Comparison of ENCODE assay signal across 28 cellular contexts in the genomic region with DNA sequence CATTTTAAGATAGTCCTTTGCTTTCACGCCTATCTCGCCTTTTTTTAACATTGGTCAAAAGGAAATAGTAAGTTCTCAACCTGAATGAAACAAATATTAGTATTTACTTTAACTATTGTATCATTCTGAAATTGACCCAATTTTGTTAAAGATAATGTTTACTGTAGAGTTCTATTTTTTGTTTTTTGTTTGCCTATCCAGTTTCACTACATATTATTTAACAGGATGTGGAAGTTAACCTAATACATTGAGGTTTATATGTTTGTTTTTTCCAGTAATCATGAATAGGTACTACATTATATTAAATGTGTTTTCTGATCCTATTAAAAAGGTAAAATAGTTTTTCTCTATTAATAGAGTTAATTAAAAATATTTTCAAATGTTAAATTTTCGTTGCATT. TPM values are rescaled to one million over a fixed set of nuclear protein-coding genes. Genes with fewer than 3 reads are reported as not detected.
"Had no signal": no experiment of that assay in that cellular context is flagged by ENCODE, and none has a peak within 500 bp of the region (broad histone marks: within the 10 kb centered on the region; RNA-seq: fewer than 3 reads in every experiment).

No MANE protein-coding gene starts in this region.

- H3K4me1 ChIP-seq: esophagus muscularis mucosa, gastrocnemius medialis, right lobe of liver, stomach, suprapubic skin, tibial nerve had no signal

- DNase-seq: activated CD4-positive, alpha-beta T cell treated with anti-CD3 and anti-CD28 coated beads, Interleukin-2, amount 10 ng/mL, durations not matched to agents 24 days and 14 days; activated CD8-positive, alpha-beta T cell treated with anti-CD3 and anti-CD28 coated beads, Interleukin-2, amount 10 ng/mL, durations not matched to agents 7 days and 5 days; activated gamma-delta T cell treated with Interleukin-2 at 50 U/mL for 16 hours; aorta; central memory CD4-positive, alpha-beta T cell; effector memory CD8-positive, alpha-beta T cell; gastrocnemius medialis; hippocampal formation; left cardiac atrium; mesenchymal stem cell; mucosa of descending colon; naive B cell; occipital lobe; posterior cingulate gyrus; right lobe of liver; small intestine; stimulated activated CD4-positive, alpha-beta T cell treated with anti-CD3 and anti-CD28 coated beads, Interleukin-2, amount 100 ng/mL, for 24 hours; stomach; T-helper 17 cell had no signal

- H3K36me3 ChIP-seq: esophagus muscularis mucosa, gastrocnemius medialis, right lobe of liver, suprapubic skin, tibial nerve had no signal

- H3K27me3 ChIP-seq: esophagus muscularis mucosa, gastrocnemius medialis, right lobe of liver, stomach, suprapubic skin, tibial nerve had no signal

- ATAC-seq: activated CD8-positive, alpha-beta T cell treated with anti-CD3 and anti-CD28 coated beads, Interleukin-2, amount 10 ng/mL, durations not matched to agents 7 days and 5 days; effector memory CD8-positive, alpha-beta T cell; gastrocnemius medialis; left cardiac atrium; mucosa of descending colon; right lobe of liver; stimulated activated effector memory CD8-positive, alpha-beta T cell treated with anti-CD3 and anti-CD28 coated beads, Interleukin-12 subunit alpha, Interleukin-12 subunit beta, amount 100 ng/mL, for 72 hours; T-helper 17 cell had no signal

- H3K4me3 Mint-ChIP-seq: activated CD4-positive, alpha-beta T cell treated with anti-CD3 and anti-CD28 coated beads, Interleukin-2, amount 10 ng/mL, durations not matched to agents 24 days and 14 days; activated CD8-positive, alpha-beta T cell treated with anti-CD3 and anti-CD28 coated beads, Interleukin-2, amount 10 ng/mL, durations not matched to agents 7 days and 5 days; activated naive CD4-positive, alpha-beta T cell treated with anti-CD3 and anti-CD28 coated beads, Interleukin-2, amount 50 U/mL, for 24 hours; activated T-helper 1 cell treated with anti-CD3 and anti-CD28 coated beads, Interleukin-12 subunit alpha, Interleukin-12 subunit beta, Interleukin-2, Interleukin-4 antibody, amounts not matched to agents 30 ng/mL and 10 ng/mL and 1 ng/mL, durations not matched to agents 14 hours and 24 hours and 36 hours; brain; effector memory CD8-positive, alpha-beta T cell; naive B cell; stimulated activated effector memory CD8-positive, alpha-beta T cell treated with anti-CD3 and anti-CD28 coated beads, Interleukin-12 subunit alpha, Interleukin-12 subunit beta, amount 100 ng/mL, for 72 hours; T-helper 17 cell had no signal

- H3K36me3 Mint-ChIP-seq: activated naive CD4-positive, alpha-beta T cell treated with anti-CD3 and anti-CD28 coated beads, Interleukin-2, amount 50 U/mL, for 24 hours; brain; stimulated activated effector memory CD8-positive, alpha-beta T cell treated with anti-CD3 and anti-CD28 coated beads, Interleukin-12 subunit alpha, Interleukin-12 subunit beta, amount 100 ng/mL, for 72 hours had no signal

- H3K27ac Mint-ChIP-seq: activated CD4-positive, alpha-beta T cell treated with anti-CD3 and anti-CD28 coated beads, Interleukin-2, amount 10 ng/mL, durations not matched to agents 24 days and 14 days; activated CD8-positive, alpha-beta T cell treated with anti-CD3 and anti-CD28 coated beads, Interleukin-2, amount 10 ng/mL, durations not matched to agents 7 days and 5 days; activated naive CD4-positive, alpha-beta T cell treated with anti-CD3 and anti-CD28 coated beads, Interleukin-2, amount 50 U/mL, for 24 hours; activated T-helper 1 cell treated with anti-CD3 and anti-CD28 coated beads, Interleukin-12 subunit alpha, Interleukin-12 subunit beta, Interleukin-2, Interleukin-4 antibody, amounts not matched to agents 30 ng/mL and 10 ng/mL and 1 ng/mL, durations not matched to agents 14 hours and 24 hours and 36 hours; brain; effector memory CD8-positive, alpha-beta T cell; naive B cell; stimulated activated effector memory CD8-positive, alpha-beta T cell treated with anti-CD3 and anti-CD28 coated beads, Interleukin-12 subunit alpha, Interleukin-12 subunit beta, amount 100 ng/mL, for 72 hours; T-helper 17 cell had no signal

- H3K27ac ChIP-seq: esophagus muscularis mucosa, gastrocnemius medialis, right lobe of liver, stomach, suprapubic skin, tibial nerve had no signal

- H3K4me1 Mint-ChIP-seq: activated CD4-positive, alpha-beta T cell treated with anti-CD3 and anti-CD28 coated beads, Interleukin-2, amount 10 ng/mL, durations not matched to agents 24 days and 14 days; activated naive CD4-positive, alpha-beta T cell treated with anti-CD3 and anti-CD28 coated beads, Interleukin-2, amount 50 U/mL, for 24 hours; brain; naive B cell; stimulated activated effector memory CD8-positive, alpha-beta T cell treated with anti-CD3 and anti-CD28 coated beads, Interleukin-12 subunit alpha, Interleukin-12 subunit beta, amount 100 ng/mL, for 72 hours; T-helper 17 cell had no signal

- H3K27me3 Mint-ChIP-seq: effector memory CD8-positive, alpha-beta T cell; naive B cell; T-helper 17 cell had no signal

- H3K4me3 ChIP-seq: esophagus muscularis mucosa, gastrocnemius medialis, mucosa of descending colon, right lobe of liver, stomach, suprapubic skin, tibial nerve had no signal

- H3K9me3 Mint-ChIP-seq: activated CD4-positive, alpha-beta T cell treated with anti-CD3 and anti-CD28 coated beads, Interleukin-2, amount 10 ng/mL, durations not matched to agents 24 days and 14 days; activated naive CD4-positive, alpha-beta T cell treated with anti-CD3 and anti-CD28 coated beads, Interleukin-2, amount 50 U/mL, for 24 hours; activated T-helper 1 cell treated with anti-CD3 and anti-CD28 coated beads, Interleukin-12 subunit alpha, Interleukin-12 subunit beta, Interleukin-2, Interleukin-4 antibody, amounts not matched to agents 30 ng/mL and 10 ng/mL and 1 ng/mL, durations not matched to agents 14 hours and 24 hours and 36 hours; effector memory CD8-positive, alpha-beta T cell; stimulated activated effector memory CD8-positive, alpha-beta T cell treated with anti-CD3 and anti-CD28 coated beads, Interleukin-12 subunit alpha, Interleukin-12 subunit beta, amount 100 ng/mL, for 72 hours had no signal

- H3K9me3 ChIP-seq: esophagus muscularis mucosa, gastrocnemius medialis, mucosa of descending colon, right lobe of liver, stomach, suprapubic skin, tibial nerve had no signal

RNA-seq across cellular contexts. Expression of gene ACSM6, which starts 26.5 kb away (rescaled TPM):
- total RNA-seq: activated CD4-positive, alpha-beta T cell treated with anti-CD3 and anti-CD28 coated beads, Interleukin-2, amount 10 ng/mL, durations not matched to agents 24 days and 14 days; activated CD8-positive, alpha-beta T cell treated with anti-CD3 and anti-CD28 coated beads, Interleukin-2, amount 10 ng/mL, durations not matched to agents 7 days and 5 days; activated T-helper 1 cell treated with anti-CD3 and anti-CD28 coated beads, Interleukin-12 subunit alpha, Interleukin-12 subunit beta, Interleukin-2, Interleukin-4 antibody, amounts not matched to agents 30 ng/mL and 10 ng/mL and 1 ng/mL, durations not matched to agents 14 hours and 24 hours and 36 hours; dermis microvascular lymphatic vessel endothelial cell; endothelial cell of umbilical vein; esophagus muscularis mucosa; gastrocnemius medialis; left cardiac atrium; mucosa of descending colon; occipital lobe; T-helper 17 cell; tibial nerve had no signal
